Comparison of ENCODE assay signal across 25 cellular contexts in the genomic region with DNA sequence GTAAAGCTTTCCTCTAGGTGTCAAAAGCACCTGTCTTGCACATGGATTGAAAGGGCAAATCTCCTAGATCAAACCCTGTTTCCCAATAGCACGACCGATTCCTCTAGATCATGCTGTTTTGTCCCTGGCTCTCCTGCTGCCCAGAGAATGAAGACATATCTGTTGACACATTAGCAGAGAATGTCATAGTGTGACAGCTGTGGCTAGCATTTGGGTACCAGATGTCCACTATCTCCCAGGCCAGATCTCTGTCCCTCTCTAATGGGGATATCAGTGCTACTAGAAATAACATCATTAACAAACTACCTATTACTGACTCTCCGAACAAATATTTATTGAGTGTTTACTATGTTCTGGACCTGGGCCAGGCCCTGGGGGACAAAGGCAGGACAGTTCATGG.
"Had no signal": no experiment of that assay in that cellular context is flagged by ENCODE, and none has a peak within 500 bp of the region (broad histone marks: within the 10 kb centered on the region; RNA-seq: fewer than 3 reads in every experiment).

No MANE protein-coding gene starts in this region.

- H3K4me1 Mint-ChIP-seq: natural killer cell; stimulated activated naive CD8-positive, alpha-beta T cell treated with anti-CD3 and anti-CD28 coated beads, Interleukin-15, amount 100 ng/mL, for 72 hours had no signal

- H3K36me3 Mint-ChIP-seq: natural killer cell had no signal

- H3K4me3 ChIP-seq: dorsolateral prefrontal cortex, gastrocnemius medialis, heart left ventricle, hepatocyte, left lung, ovary, psoas muscle, sigmoid colon, skin epidermis, spleen, suprapubic skin, transverse colon, upper lobe of right lung, vagina had no signal

- H3K27ac ChIP-seq: dorsolateral prefrontal cortex, gastrocnemius medialis, heart left ventricle, hepatocyte, left lung, ovary, psoas muscle, sigmoid colon, skin epidermis, spleen, suprapubic skin, transverse colon, upper lobe of right lung, vagina had no signal

- H3K27ac Mint-ChIP-seq: natural killer cell; stimulated activated naive CD8-positive, alpha-beta T cell treated with anti-CD3 and anti-CD28 coated beads, Interleukin-15, amount 100 ng/mL, for 72 hours had no signal

- DNase-seq: dorsolateral prefrontal cortex; effector CD4-positive, alpha-beta T cell; foreskin fibroblast; gastrocnemius medialis; heart left ventricle; left cardiac atrium; left lung; mammary epithelial cell; natural killer cell; occipital lobe; ovary; posterior cingulate gyrus; psoas muscle; right cardiac atrium; sigmoid colon; spleen; stimulated activated CD8-positive, alpha-beta memory T cell treated with anti-CD3 and anti-CD28 coated beads, Interleukin-4, amount 100 ng/mL, for 48 hours; stimulated activated naive CD4-positive, alpha-beta T cell; stimulated activated naive CD8-positive, alpha-beta T cell treated with anti-CD3 and anti-CD28 coated beads, Interleukin-15, amount 100 ng/mL, for 72 hours; transverse colon; upper lobe of right lung had no signal

- H3K27me3 ChIP-seq: gastrocnemius medialis, hepatocyte, ovary, sigmoid colon, upper lobe of right lung, vagina had no signal

- H3K9me3 ChIP-seq: gastrocnemius medialis, ovary, psoas muscle, sigmoid colon, suprapubic skin, upper lobe of right lung, vagina had no signal

- H3K4me2 ChIP-seq: hepatocyte had no signal

- H3K4me1 ChIP-seq: gastrocnemius medialis, heart left ventricle, left lung, psoas muscle, sigmoid colon, spleen, suprapubic skin, transverse colon, upper lobe of right lung, vagina had no signal

- H2AFZ ChIP-seq: hepatocyte had no signal

- ATAC-seq: gastrocnemius medialis; heart left ventricle; left cardiac atrium; left lung; natural killer cell; psoas muscle; right cardiac atrium; stimulated activated naive CD8-positive, alpha-beta T cell treated with anti-CD3 and anti-CD28 coated beads, Interleukin-15, amount 100 ng/mL, for 72 hours; upper lobe of right lung had no signal

- H3K36me3 ChIP-seq: gastrocnemius medialis, heart left ventricle, left lung, ovary, sigmoid colon, spleen, suprapubic skin, transverse colon, upper lobe of right lung, vagina had no signal

- H3K4me3 Mint-ChIP-seq: natural killer cell; stimulated activated naive CD8-positive, alpha-beta T cell treated with anti-CD3 and anti-CD28 coated beads, Interleukin-15, amount 100 ng/mL, for 72 hours had no signal

- H3K79me2 ChIP-seq: hepatocyte had no signal
